Comparison of ENCODE assay signal across 1 cellular context in genomic region chr19:2428756-2429711, GRCh38.
TF ChIP-seq lines count a peak whose summit lies in the region.

No MANE protein-coding gene starts in this region.

TF ChIP-seq in GM12878, 131 proteins besides CTCF, POLR2A, EP300 and RAD21:
- TF ChIP-seq BCL3 (IDR thresholded peaks at IDR 0.05; ENCODE audit: borderline replicate concordance, insufficient read depth, low read depth, low read length, poor library complexity, severe bottlenecking) (peak; percentile 2), ZNF207 (IDR thresholded peaks at IDR 0.05; ENCODE audit: borderline replicate concordance) (no peak)
